Comparison of ENCODE assay signal across 8 cellular contexts in the genomic region with DNA sequence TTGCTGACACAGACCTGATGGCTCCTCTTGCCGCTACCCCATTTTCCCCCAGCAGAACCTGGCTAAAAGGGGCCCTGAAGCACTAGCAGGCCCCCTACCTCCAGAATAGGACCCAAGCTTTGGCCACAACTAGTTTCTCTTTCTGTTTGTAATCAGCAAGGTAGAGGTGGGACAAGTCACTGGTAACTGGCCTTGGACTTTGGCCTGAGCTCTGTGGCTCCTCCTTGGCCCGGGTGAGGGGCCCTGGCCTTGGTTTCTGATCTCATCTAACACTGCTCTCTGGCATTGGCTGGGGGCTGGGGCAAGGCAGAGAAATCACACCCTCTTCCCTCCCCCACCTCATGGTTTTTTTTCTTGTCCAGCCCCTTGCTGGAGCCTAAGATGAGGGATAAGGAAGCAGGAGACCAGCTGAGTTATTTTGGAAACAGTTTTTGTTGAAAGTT. TPM values are rescaled to one million over a fixed set of nuclear protein-coding genes. Genes with fewer than 3 reads are reported as not detected.
DNase-seq lines count a peak whose midpoint lies in the region; ATAC-seq and TF ChIP-seq lines count a peak whose summit lies in the region.

No MANE protein-coding gene starts in this region.

- TF ChIP-seq CTCF in VCaP (conservative IDR thresholded peaks at IDR 0.05) (no peak), hepatocyte (IDR thresholded peaks at IDR 0.05; ENCODE audit: poor library complexity) (no peak)

- H3K4me2 ChIP-seq in GM23248 (ENCODE audit: unreplicated experiment) = peak overlapping the region; percentile 84
- peak overlapping the region; percentile 87 for H3K4me2 ChIP-seq in hepatocyte

- no peaks in the 10 kb centered on the region; the same call in 1 of the 2 replicates for H4K20me1 ChIP-seq in GM23248 (ENCODE audit: insufficient read depth)
- peaks cover 48% of the 10 kb centered on the region for H4K20me1 ChIP-seq in hepatocyte (ENCODE audit: insufficient read depth, poor library complexity, severe bottlenecking)

- DNase-seq in GM23248 (no peak), hepatocyte (ENCODE audit: low spot score) (peak; percentile 83), NCI-H2081 (lab: John Stamatoyannopoulos, UW) (no peak), dedifferentiated amniotic fluid mesenchymal stem cell (ENCODE audit: extremely low spot score) (no peak)
- DNase-seq in stimulated activated effector memory CD8-positive, alpha-beta T cell treated with anti-CD3 and anti-CD28 coated beads, Interleukin-12 subunit alpha, Interleukin-12 subunit beta, amount 100 ng/mL, for 72 hours (ENCODE audit: low spot score in 2 of 2) = no peak
- DNase-seq in activated CD8-positive, alpha-beta memory T cell treated with anti-CD3 and anti-CD28 coated beads, Interleukin-2, amount 50 U/mL, for 4 hours = no peak
- no peak for DNase-seq in stimulated activated CD4-positive, alpha-beta T cell treated with anti-CD3 and anti-CD28 coated beads, Interleukin-4, amount 100 ng/mL, for 4 hours

- 0 to 8% methylated on average over 2 of the region's 2 CpGs for WGBS in GM23248 (ENCODE audit: low coverage in 1 of 2, low lambda C conversion rate in 2 of 2, missing lambda C conversion rate in 2 of 2), 2 experiments
- WGBS in hepatocyte (ENCODE audit: low lambda C conversion rate, missing lambda C conversion rate) = 33% methylated on average over 2 of the region's 2 CpGs

- peaks cover 25% of the 10 kb centered on the region; the same call in 1 of the 2 replicates for H3K36me3 ChIP-seq in GM23248 (ENCODE audit: low read depth)
- H3K36me3 ChIP-seq in hepatocyte (replicated peaks; ENCODE audit: insufficient read depth, low read depth) = no peaks in the 10 kb centered on the region

- H3K27me3 ChIP-seq in GM23248 (replicated peaks; ENCODE audit: insufficient read depth) (no peaks in the 10 kb centered on the region), hepatocyte (no peaks in the 10 kb centered on the region)

- H3K9me3 Mint-ChIP-seq in stimulated activated effector memory CD8-positive, alpha-beta T cell treated with anti-CD3 and anti-CD28 coated beads, Interleukin-12 subunit alpha, Interleukin-12 subunit beta, amount 100 ng/mL, for 72 hours = peaks cover 6% of the 10 kb centered on the region

- H3K4me1 ChIP-seq in GM23248 (ENCODE audit: insufficient read depth) (peaks cover 21% of the 10 kb centered on the region), hepatocyte (ENCODE audit: insufficient read depth) (peaks cover 16% of the 10 kb centered on the region)

- peaks cover 64% of the 10 kb centered on the region for H3K36me3 Mint-ChIP-seq in stimulated activated effector memory CD8-positive, alpha-beta T cell treated with anti-CD3 and anti-CD28 coated beads, Interleukin-12 subunit alpha, Interleukin-12 subunit beta, amount 100 ng/mL, for 72 hours

- H3K79me2 ChIP-seq in GM23248 (ENCODE audit: insufficient read depth) (peaks cover 67% of the 10 kb centered on the region), hepatocyte (peaks cover 61% of the 10 kb centered on the region)

- no peaks in the 10 kb centered on the region for H3K9me2 ChIP-seq in GM23248 (ENCODE audit: insufficient read depth)
- H3K9me2 ChIP-seq in hepatocyte (replicated peaks; ENCODE audit: insufficient read depth) = no peaks in the 10 kb centered on the region

- H2AFZ ChIP-seq in GM23248 (no peak overlapping the region), hepatocyte (no peak overlapping the region)

- 0 out of 2 replicates have a peak, but pooled peaks cover 7% of the 10 kb centered on the region for H3F3A ChIP-seq in GM23248 (ENCODE audit: insufficient read depth)

- H3K4me3 ChIP-seq in GM23248 = peak overlapping the region; percentile 100
- H3K4me3 ChIP-seq in hepatocyte = peak overlapping the region; percentile 100

- H3K9me3 ChIP-seq in GM23248 (ENCODE audit: low read depth) = no peaks in the 10 kb centered on the region
- H3K9me3 ChIP-seq in hepatocyte (ENCODE audit: low read depth) = no peaks in the 10 kb centered on the region

- H3K27ac ChIP-seq in GM23248 (peak overlapping the region; percentile 92), VCaP (peak overlapping the region; percentile 99), hepatocyte (peak overlapping the region; percentile 97)

- in situ Hi-C loops in GM23248 (cut with MboI) = no loop called here

- peak overlapping the region; percentile 90 for H3K9ac ChIP-seq in GM23248

- peak overlapping the region; percentile 100 for H3K27ac Mint-ChIP-seq in stimulated activated effector memory CD8-positive, alpha-beta T cell treated with anti-CD3 and anti-CD28 coated beads, Interleukin-12 subunit alpha, Interleukin-12 subunit beta, amount 100 ng/mL, for 72 hours

- peaks cover 55% of the 10 kb centered on the region for H3K4me1 Mint-ChIP-seq in stimulated activated effector memory CD8-positive, alpha-beta T cell treated with anti-CD3 and anti-CD28 coated beads, Interleukin-12 subunit alpha, Interleukin-12 subunit beta, amount 100 ng/mL, for 72 hours

- ATAC-seq in stimulated activated effector memory CD8-positive, alpha-beta T cell treated with anti-CD3 and anti-CD28 coated beads, Interleukin-12 subunit alpha, Interleukin-12 subunit beta, amount 100 ng/mL, for 72 hours = no peak

- peak overlapping the region; percentile 91 for H3K4me3 Mint-ChIP-seq in stimulated activated effector memory CD8-positive, alpha-beta T cell treated with anti-CD3 and anti-CD28 coated beads, Interleukin-12 subunit alpha, Interleukin-12 subunit beta, amount 100 ng/mL, for 72 hours

RNA-seq across cellular contexts. Expression of a gene that starts 2.1 kb away (rescaled TPM):
- total RNA-seq in GM23248 (2014; rRNA removed; shearing (Covaris generic)) = 229 and 271 TPM in 2 replicates
- polyA plus RNA-seq in GM23248 (2016; fragmentation: Nextera tagmentation; extraction: Ambion mirVana) (217 and 225 TPM in 2 replicates), hepatocyte (220 and 237 TPM in 2 replicates)
- 185 and 246 TPM in 2 replicates for total RNA-seq in hepatocyte

RNA-seq across cellular contexts. Expression of a gene that starts 21.7 kb away (rescaled TPM):
- total RNA-seq in GM23248 (2014; rRNA removed; shearing (Covaris generic)) = 18.0 and 21.1 TPM in 2 replicates
- polyA plus RNA-seq in GM23248 (2016; fragmentation: Nextera tagmentation; extraction: Ambion mirVana) = 21.1 and 21.5 TPM in 2 replicates
- 3.2 and 5.2 TPM in 2 replicates for total RNA-seq in hepatocyte
- polyA plus RNA-seq in hepatocyte = 3.4 and 4.8 TPM in 2 replicates

RNA-seq across cellular contexts. Expression of a gene that starts 32.8 kb away (rescaled TPM):
- total RNA-seq in GM23248 (2014; rRNA removed; shearing (Covaris generic)) = not detected in 2 replicates
- polyA plus RNA-seq in GM23248 (2016; fragmentation: Nextera tagmentation; extraction: Ambion mirVana) (not detected in 2 replicates), hepatocyte (2.4 and 4.6 TPM in 2 replicates)
- not detected in 2 replicates for total RNA-seq in hepatocyte

RNA-seq across cellular contexts. Expression of a gene that starts 57.8 kb away (rescaled TPM):
- total RNA-seq in GM23248 (2014; rRNA removed; shearing (Covaris generic)) = 7.1 and 7.3 TPM in 2 replicates
- polyA plus RNA-seq in GM23248 (2016; fragmentation: Nextera tagmentation; extraction: Ambion mirVana) = 0.63 and 0.66 TPM in 2 replicates
- total RNA-seq in hepatocyte = 12.7 and 18.4 TPM in 2 replicates
- 17.4 and 18.4 TPM in 2 replicates for polyA plus RNA-seq in hepatocyte
